6 cellular contexts compared by ENCODE assay signal in genomic region chr2:143089520-143089919, GRCh38. TPM values are rescaled to one million over a fixed set of nuclear protein-coding genes. Genes with fewer than 3 reads are reported as not detected.
"Had no signal": no experiment of that assay in that cellular context is flagged by ENCODE, and none has a peak within 500 bp of the region (broad histone marks: within the 10 kb centered on the region; RNA-seq: fewer than 3 reads in every experiment).

No MANE protein-coding gene starts in this region.

RNA-seq across cellular contexts. Expression of gene ARHGAP15, which starts 39.7 kb away (rescaled TPM):
- total RNA-seq: GM23248, GM23338, H1, H7, H9, HFFc6 had no signal
- polyA plus RNA-seq: GM23248, H1 had no signal
